23 cellular contexts compared by ENCODE assay signal in the genomic region with DNA sequence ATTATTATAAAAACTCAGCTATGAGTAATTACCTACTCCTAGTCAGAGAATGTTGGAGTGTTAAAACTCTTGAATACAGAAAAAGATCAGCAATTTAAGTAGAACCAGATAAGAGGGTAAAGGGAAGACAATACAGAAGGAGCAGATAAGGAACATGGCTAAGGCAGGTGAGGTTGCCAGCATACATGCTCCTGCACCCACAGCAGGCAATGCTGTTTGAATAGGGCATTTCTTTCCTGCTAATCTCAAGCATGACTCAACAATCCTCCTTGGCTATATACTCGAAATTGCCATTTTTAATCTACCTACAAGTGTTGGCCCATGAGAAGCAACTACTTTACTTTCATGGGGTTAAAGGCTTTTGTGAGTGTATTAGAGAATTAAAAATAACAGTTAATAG.
DNase-seq lines count a peak whose midpoint lies in the region; ATAC-seq, FAIRE-seq and TF ChIP-seq lines count a peak whose summit lies in the region.
"Had no signal": no experiment of that assay in that cellular context is flagged by ENCODE, and none has a peak within 500 bp of the region (broad histone marks: within the 10 kb centered on the region; RNA-seq: fewer than 3 reads in every experiment).

No MANE protein-coding gene starts in this region.

- H3K27me3 ChIP-seq in bronchial epithelial cell (ENCODE audit: control insufficient read depth, insufficient read depth, low read length) (no peaks in the 10 kb centered on the region), sigmoid colon (no peaks in the 10 kb centered on the region)

- H3K4me3 ChIP-seq in bronchial epithelial cell (ENCODE audit: low read depth, low read length) (no peak overlapping the region), sigmoid colon (no peak overlapping the region)
- H3K4me3 ChIP-seq: SK-N-MC had no signal

- intact Hi-C loops in sigmoid colon (cut with DNase I) = no loop called here

- no peak for TF ChIP-seq POLR2A in sigmoid colon (IDR thresholded peaks at IDR 0.05)

- TF ChIP-seq CTCF in bronchial epithelial cell (IDR thresholded peaks at IDR 0.05; ENCODE audit: insufficient read depth, low read length, severe bottlenecking) (no peak), sigmoid colon (IDR thresholded peaks at IDR 0.05) (no peak)

- DNase-seq in NCI-H146 (lab: John Stamatoyannopoulos, UW) = peak; percentile 11
- no peak for DNase-seq in NCI-H146 treated with DMSO at 0.1 percent for 48 hours (lab: John Stamatoyannopoulos, UW; ENCODE audit: unreplicated experiment)
- DNase-seq in bronchial epithelial cell (ENCODE audit: low read depth) = peak; percentile 32
- DNase-seq in iPS-NIHi7 (ENCODE audit: extremely low spot score) = peak; percentile 17
- DNase-seq in stimulated activated naive CD8-positive, alpha-beta T cell treated with anti-CD3 and anti-CD28 coated beads, Interleukin-15, Interleukin-2, amounts not matched to agents 100 U/mL and 50 U/mL, for 24 hours = no peak
- DNase-seq in sigmoid colon = no peak
- DNase-seq: 8988T; AML-193; CD8-positive, alpha-beta memory T cell; EL; GF-D8; KBM-7; MM.1S; NCI-H1092; NCI-H1436; NCI-H2029 treated with DMSO at 0.1 percent for 48 hours; NCI-H524 treated with DMSO at 0.1 percent for 48 hours; SHP77; SW 1271 had no signal

- no peak overlapping the region for H3K27ac ChIP-seq in sigmoid colon
- H3K27ac ChIP-seq: C4-2B had no signal

- FAIRE-seq in bronchial epithelial cell (lab: Jason Lieb, UNC) = no peak
- FAIRE-seq: H54 had no signal

- no peaks in the 10 kb centered on the region for H3K4me1 ChIP-seq in sigmoid colon

- WGBS in sigmoid colon, 2 donors = 18 to 58% methylated on average over 1 of the region's 1 CpG

- H3K9me3 ChIP-seq in sigmoid colon = no peaks in the 10 kb centered on the region

- no peak for TF ChIP-seq EP300 in sigmoid colon (IDR thresholded peaks at IDR 0.05)

- ATAC-seq in GM21390 (IDR thresholded peaks at IDR 0.05; ENCODE audit: unreplicated experiment) = no peak
- ATAC-seq in stimulated activated naive CD8-positive, alpha-beta T cell treated with anti-CD3 and anti-CD28 coated beads, Interleukin-15, Interleukin-2, amounts not matched to agents 100 U/mL and 50 U/mL, for 24 hours = no peak

- H3K36me3 ChIP-seq in bronchial epithelial cell (ENCODE audit: control insufficient read depth, insufficient read depth, low read length) (no peaks in the 10 kb centered on the region), sigmoid colon (no peaks in the 10 kb centered on the region)

Comparison
In these comparisons a context has a peak if more than half of its experiments do, and no peak if none do; other contexts are left out.
1. DNase-seq: peak in NCI-H146 (single experiment), bronchial epithelial cell (single experiment) and iPS-NIHi7 (single experiment); none in NCI-H146 treated with DMSO at 0.1 percent for 48 hours (single experiment), stimulated activated naive CD8-positive, alpha-beta T cell treated with anti-CD3 and anti-CD28 coated beads, Interleukin-15, Interleukin-2, amounts not matched to agents 100 U/mL and 50 U/mL, for 24 hours (single experiment) and sigmoid colon (single experiment).